In the genomic region with DNA sequence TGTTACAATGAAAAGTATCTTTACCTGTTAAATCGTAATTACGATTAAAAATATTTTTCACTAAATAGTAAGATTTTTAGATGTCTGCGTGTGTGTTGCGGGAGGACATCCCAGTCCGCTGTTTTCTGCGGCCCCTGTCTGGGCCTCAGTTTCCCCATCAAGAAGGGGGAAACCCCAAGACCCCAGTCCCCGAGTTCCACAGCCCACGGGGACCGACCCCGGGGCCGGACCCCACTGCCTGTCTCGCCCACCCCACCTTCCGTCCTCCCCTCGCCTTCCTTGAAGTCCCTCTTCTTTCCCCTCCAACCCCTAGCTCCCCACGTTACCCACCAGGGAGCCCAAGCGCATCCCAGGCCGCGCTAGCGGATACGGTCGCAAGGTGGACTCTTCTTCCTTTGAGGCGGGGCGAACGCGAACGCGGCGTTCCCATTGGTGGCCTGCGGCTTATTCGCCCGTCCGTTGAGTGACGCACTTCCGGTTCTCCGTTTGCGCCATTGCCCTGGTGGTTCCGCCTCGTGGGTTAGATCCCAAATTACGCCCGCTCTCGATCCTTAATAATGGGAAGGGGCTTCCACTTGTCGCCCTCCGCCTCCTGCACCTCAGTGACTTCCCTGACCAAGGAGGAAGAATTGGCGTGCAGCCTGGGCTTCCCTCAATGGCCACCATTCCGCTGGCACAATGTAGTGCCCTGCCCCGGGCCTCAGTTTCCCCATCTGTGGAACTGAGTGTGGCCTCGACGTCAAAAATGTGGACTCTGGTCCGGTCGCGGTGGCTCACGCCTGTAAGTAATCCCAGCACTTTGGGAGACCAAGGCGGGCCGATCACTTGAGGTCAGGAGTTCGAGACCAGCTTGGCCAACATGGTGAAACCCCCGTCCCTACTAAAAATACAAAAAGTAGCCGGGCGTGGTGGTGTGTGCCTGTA, we compare ENCODE assay signal across 1 cellular context.
TF ChIP-seq lines count a peak whose summit lies in the region.

A gene with protein sequence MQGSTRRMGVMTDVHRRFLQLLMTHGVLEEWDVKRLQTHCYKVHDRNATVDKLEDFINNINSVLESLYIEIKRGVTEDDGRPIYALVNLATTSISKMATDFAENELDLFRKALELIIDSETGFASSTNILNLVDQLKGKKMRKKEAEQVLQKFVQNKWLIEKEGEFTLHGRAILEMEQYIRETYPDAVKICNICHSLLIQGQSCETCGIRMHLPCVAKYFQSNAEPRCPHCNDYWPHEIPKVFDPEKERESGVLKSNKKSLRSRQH (minus strand): TSS at position 397 of the 924 bp plus-strand sequence. CDS start 11,202 bp downstream, outside the sequence.

TF ChIP-seq in GM12878, 131 proteins besides CTCF, POLR2A, EP300 and RAD21 (continued from another document and continues in another):
- TF ChIP-seq GABPA (IDR thresholded peaks at IDR 0.05; ENCODE audit: low read depth) (peak; percentile 92), NR2C1 (IDR thresholded peaks at IDR 0.05) (no peak), NR2C2 (IDR thresholded peaks at IDR 0.05; ENCODE audit: borderline replicate concordance, control insufficient read depth, insufficient read length, low read depth) (no peak), EGR1 (IDR thresholded peaks at IDR 0.05; ENCODE audit: borderline replicate concordance in 1 of 2, low read depth in 2 of 2, low read length in 2 of 2) (no peak), MXI1 (IDR thresholded peaks at IDR 0.05; ENCODE audit: low read depth, low read length) (peak; percentile 10), DPF2 (IDR thresholded peaks at IDR 0.05) (peak; percentile 86), ATF7 (IDR thresholded peaks at IDR 0.05; ENCODE audit: low read depth) (peak; percentile 53), STAT1 (conservative IDR thresholded peaks at IDR 0.05) (no peak), YY1 (IDR thresholded peaks at IDR 0.05; ENCODE audit: low read depth, low read length) (peak; percentile 86), BCL11A (IDR thresholded peaks at IDR 0.05; ENCODE audit: low read depth, low read length) (0 out of 2 replicates have a peak, but pooled peaks have one; percentile 13), SUZ12 (IDR thresholded peaks at IDR 0.05; ENCODE audit: unreplicated experiment) (no peak), STAT3 (IDR thresholded peaks at IDR 0.05; ENCODE audit: low read depth, low read length) (no peak), IKZF2 (IDR thresholded peaks at IDR 0.05) (peak; percentile 79 to 84), BHLHE40 (IDR thresholded peaks at IDR 0.05; ENCODE audit: borderline replicate concordance in 1 of 2, low read depth in 2 of 2, low read length in 1 of 2) (peak in 1 of 2 experiments; percentile 21; a peak in 1 of 4 replicates), ZNF384 (IDR thresholded peaks at IDR 0.05; ENCODE audit: borderline replicate concordance, low read depth, low read length) (no peak), CHD4 (IDR thresholded peaks at IDR 0.05) (no peak; the same call in 1 of the 2 replicates), RUNX3 (IDR thresholded peaks at IDR 0.05; ENCODE audit: low read length) (peak; percentile 6; the same call in 1 of the 2 replicates), BACH1 (IDR thresholded peaks at IDR 0.05; ENCODE audit: borderline replicate concordance) (peak; percentile 6; the same call in 1 of the 2 replicates), POU2F2 (IDR thresholded peaks at IDR 0.05; ENCODE audit: borderline replicate concordance, low read depth, low read length) (peak; percentile 83; the same call in 2 of the 3 replicates), TARDBP (IDR thresholded peaks at IDR 0.05; ENCODE audit: borderline replicate concordance) (no peak; the same call in 1 of the 2 replicates), PAX5 (IDR thresholded peaks at IDR 0.05; ENCODE audit: borderline replicate concordance, low read depth, low read length) (peak; percentile 96), ZNF217 (IDR thresholded peaks at IDR 0.05) (peak; percentile 86; the same call in 1 of the 2 replicates), ASH2L (IDR thresholded peaks at IDR 0.05; ENCODE audit: borderline replicate concordance, low read depth) (no peak), SPI1 (IDR thresholded peaks at IDR 0.05; ENCODE audit: borderline replicate concordance, insufficient read depth, low read depth, low read length) (peak; percentile 21; the same call in 1 of the 2 replicates), RCOR1 (conservative IDR thresholded peaks at IDR 0.05; ENCODE audit: low read depth, low read length) (0 out of 2 replicates have a peak, but pooled peaks have one; percentile 28), SUPT20H (IDR thresholded peaks at IDR 0.05; ENCODE audit: borderline replicate concordance, control insufficient read depth, low read depth, low read length) (no peak), TCF3 (IDR thresholded peaks at IDR 0.05; ENCODE audit: borderline replicate concordance, insufficient read depth, low read depth, low read length) (no peak), IKZF1 (conservative IDR thresholded peaks at IDR 0.05) (peak; percentile 93), ZSCAN29 (IDR thresholded peaks at IDR 0.05) (no peak), SMARCA5 (IDR thresholded peaks at IDR 0.05) (no peak), MTA3 (IDR thresholded peaks at IDR 0.05; ENCODE audit: borderline replicate concordance, low read length) (no peak), SMC3 (IDR thresholded peaks at IDR 0.05; ENCODE audit: borderline replicate concordance, low read length) (no peak), ZNF274 (IDR thresholded peaks at IDR 0.05; ENCODE audit: insufficient read depth, insufficient read length) (no peak)
- TF ChIP-seq, protein P1, sequence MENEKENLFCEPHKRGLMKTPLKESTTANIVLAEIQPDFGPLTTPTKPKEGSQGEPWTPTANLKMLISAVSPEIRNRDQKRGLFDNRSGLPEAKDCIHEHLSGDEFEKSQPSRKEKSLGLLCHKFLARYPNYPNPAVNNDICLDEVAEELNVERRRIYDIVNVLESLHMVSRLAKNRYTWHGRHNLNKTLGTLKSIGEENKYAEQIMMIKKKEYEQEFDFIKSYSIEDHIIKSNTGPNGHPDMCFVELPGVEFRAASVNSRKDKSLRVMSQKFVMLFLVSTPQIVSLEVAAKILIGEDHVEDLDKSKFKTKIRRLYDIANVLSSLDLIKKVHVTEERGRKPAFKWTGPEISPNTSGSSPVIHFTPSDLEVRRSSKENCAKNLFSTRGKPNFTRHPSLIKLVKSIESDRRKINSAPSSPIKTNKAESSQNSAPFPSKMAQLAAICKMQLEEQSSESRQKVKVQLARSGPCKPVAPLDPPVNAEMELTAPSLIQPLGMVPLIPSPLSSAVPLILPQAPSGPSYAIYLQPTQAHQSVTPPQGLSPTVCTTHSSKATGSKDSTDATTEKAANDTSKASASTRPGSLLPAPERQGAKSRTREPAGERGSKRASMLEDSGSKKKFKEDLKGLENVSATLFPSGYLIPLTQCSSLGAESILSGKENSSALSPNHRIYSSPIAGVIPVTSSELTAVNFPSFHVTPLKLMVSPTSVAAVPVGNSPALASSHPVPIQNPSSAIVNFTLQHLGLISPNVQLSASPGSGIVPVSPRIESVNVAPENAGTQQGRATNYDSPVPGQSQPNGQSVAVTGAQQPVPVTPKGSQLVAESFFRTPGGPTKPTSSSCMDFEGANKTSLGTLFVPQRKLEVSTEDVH (IDR thresholded peaks at IDR 0.05; ENCODE audit: low read depth, partially characterized antibody), result no peak
- TF ChIP-seq, protein P2, sequence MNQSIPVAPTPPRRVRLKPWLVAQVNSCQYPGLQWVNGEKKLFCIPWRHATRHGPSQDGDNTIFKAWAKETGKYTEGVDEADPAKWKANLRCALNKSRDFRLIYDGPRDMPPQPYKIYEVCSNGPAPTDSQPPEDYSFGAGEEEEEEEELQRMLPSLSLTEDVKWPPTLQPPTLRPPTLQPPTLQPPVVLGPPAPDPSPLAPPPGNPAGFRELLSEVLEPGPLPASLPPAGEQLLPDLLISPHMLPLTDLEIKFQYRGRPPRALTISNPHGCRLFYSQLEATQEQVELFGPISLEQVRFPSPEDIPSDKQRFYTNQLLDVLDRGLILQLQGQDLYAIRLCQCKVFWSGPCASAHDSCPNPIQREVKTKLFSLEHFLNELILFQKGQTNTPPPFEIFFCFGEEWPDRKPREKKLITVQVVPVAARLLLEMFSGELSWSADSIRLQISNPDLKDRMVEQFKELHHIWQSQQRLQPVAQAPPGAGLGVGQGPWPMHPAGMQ (IDR thresholded peaks at IDR 0.05; ENCODE audit: borderline replicate concordance), result no peak
- TF ChIP-seq, protein P3, sequence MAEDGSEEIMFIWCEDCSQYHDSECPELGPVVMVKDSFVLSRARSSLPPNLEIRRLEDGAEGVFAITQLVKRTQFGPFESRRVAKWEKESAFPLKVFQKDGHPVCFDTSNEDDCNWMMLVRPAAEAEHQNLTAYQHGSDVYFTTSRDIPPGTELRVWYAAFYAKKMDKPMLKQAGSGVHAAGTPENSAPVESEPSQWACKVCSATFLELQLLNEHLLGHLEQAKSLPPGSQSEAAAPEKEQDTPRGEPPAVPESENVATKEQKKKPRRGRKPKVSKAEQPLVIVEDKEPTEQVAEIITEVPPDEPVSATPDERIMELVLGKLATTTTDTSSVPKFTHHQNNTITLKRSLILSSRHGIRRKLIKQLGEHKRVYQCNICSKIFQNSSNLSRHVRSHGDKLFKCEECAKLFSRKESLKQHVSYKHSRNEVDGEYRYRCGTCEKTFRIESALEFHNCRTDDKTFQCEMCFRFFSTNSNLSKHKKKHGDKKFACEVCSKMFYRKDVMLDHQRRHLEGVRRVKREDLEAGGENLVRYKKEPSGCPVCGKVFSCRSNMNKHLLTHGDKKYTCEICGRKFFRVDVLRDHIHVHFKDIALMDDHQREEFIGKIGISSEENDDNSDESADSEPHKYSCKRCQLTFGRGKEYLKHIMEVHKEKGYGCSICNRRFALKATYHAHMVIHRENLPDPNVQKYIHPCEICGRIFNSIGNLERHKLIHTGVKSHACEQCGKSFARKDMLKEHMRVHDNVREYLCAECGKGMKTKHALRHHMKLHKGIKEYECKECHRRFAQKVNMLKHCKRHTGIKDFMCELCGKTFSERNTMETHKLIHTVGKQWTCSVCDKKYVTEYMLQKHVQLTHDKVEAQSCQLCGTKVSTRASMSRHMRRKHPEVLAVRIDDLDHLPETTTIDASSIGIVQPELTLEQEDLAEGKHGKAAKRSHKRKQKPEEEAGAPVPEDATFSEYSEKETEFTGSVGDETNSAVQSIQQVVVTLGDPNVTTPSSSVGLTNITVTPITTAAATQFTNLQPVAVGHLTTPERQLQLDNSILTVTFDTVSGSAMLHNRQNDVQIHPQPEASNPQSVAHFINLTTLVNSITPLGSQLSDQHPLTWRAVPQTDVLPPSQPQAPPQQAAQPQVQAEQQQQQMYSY (CRISPR knock-in tag; IDR thresholded peaks at IDR 0.05), result no peak
- TF ChIP-seq, protein P4, sequence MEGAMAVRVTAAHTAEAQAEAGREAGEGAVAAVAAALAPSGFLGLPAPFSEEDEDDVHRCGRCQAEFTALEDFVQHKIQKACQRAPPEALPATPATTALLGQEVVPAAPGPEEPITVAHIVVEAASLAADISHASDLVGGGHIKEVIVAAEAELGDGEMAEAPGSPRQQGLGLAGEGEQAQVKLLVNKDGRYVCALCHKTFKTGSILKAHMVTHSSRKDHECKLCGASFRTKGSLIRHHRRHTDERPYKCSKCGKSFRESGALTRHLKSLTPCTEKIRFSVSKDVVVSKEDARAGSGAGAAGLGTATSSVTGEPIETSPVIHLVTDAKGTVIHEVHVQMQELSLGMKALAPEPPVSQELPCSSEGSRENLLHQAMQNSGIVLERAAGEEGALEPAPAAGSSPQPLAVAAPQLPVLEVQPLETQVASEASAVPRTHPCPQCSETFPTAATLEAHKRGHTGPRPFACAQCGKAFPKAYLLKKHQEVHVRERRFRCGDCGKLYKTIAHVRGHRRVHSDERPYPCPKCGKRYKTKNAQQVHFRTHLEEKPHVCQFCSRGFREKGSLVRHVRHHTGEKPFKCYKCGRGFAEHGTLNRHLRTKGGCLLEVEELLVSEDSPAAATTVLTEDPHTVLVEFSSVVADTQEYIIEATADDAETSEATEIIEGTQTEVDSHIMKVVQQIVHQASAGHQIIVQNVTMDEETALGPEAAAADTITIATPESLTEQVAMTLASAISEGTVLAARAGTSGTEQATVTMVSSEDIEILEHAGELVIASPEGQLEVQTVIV (IDR thresholded peaks at IDR 0.05; ENCODE audit: borderline replicate concordance, partially characterized antibody), result peak; percentile 38
- TF ChIP-seq, protein P5, sequence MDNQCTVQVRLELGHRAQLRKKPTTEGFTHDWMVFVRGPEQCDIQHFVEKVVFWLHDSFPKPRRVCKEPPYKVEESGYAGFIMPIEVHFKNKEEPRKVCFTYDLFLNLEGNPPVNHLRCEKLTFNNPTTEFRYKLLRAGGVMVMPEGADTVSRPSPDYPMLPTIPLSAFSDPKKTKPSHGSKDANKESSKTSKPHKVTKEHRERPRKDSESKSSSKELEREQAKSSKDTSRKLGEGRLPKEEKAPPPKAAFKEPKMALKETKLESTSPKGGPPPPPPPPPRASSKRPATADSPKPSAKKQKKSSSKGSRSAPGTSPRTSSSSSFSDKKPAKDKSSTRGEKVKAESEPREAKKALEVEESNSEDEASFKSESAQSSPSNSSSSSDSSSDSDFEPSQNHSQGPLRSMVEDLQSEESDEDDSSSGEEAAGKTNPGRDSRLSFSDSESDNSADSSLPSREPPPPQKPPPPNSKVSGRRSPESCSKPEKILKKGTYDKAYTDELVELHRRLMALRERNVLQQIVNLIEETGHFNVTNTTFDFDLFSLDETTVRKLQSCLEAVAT (IDR thresholded peaks at IDR 0.05), result peak; percentile 72
- TF ChIP-seq, protein P6, sequence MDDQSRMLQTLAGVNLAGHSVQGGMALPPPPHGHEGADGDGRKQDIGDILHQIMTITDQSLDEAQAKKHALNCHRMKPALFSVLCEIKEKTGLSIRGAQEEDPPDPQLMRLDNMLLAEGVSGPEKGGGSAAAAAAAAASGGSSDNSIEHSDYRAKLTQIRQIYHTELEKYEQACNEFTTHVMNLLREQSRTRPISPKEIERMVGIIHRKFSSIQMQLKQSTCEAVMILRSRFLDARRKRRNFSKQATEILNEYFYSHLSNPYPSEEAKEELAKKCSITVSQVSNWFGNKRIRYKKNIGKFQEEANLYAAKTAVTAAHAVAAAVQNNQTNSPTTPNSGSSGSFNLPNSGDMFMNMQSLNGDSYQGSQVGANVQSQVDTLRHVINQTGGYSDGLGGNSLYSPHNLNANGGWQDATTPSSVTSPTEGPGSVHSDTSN (IDR thresholded peaks at IDR 0.05; ENCODE audit: insufficient replicate concordance, low read depth, low read length), result peak; percentile 96
- TF ChIP-seq, protein P7, sequence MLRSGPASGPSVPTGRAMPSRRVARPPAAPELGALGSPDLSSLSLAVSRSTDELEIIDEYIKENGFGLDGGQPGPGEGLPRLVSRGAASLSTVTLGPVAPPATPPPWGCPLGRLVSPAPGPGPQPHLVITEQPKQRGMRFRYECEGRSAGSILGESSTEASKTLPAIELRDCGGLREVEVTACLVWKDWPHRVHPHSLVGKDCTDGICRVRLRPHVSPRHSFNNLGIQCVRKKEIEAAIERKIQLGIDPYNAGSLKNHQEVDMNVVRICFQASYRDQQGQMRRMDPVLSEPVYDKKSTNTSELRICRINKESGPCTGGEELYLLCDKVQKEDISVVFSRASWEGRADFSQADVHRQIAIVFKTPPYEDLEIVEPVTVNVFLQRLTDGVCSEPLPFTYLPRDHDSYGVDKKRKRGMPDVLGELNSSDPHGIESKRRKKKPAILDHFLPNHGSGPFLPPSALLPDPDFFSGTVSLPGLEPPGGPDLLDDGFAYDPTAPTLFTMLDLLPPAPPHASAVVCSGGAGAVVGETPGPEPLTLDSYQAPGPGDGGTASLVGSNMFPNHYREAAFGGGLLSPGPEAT (IDR thresholded peaks at IDR 0.05; ENCODE audit: low read depth), result peak; percentile 60; the same call in 1 of the 2 replicates
